ENCODE assay signal across 16 cellular contexts in genomic region chr1:197130677-197131304, GRCh38. TPM values are rescaled to one million over a fixed set of nuclear protein-coding genes. Genes with fewer than 3 reads are reported as not detected.
DNase-seq lines count a peak whose midpoint lies in the region; ATAC-seq and TF ChIP-seq lines count a peak whose summit lies in the region.
"Had no signal": no experiment of that assay in that cellular context is flagged by ENCODE, and none has a peak within 500 bp of the region (broad histone marks: within the 10 kb centered on the region; RNA-seq: fewer than 3 reads in every experiment).

No MANE protein-coding gene starts in this region.

- no peak overlapping the region for H3K4me3 Mint-ChIP-seq in type B pancreatic cell
- no peak overlapping the region for H3K4me3 Mint-ChIP-seq in activated CD8-positive, alpha-beta T cell treated with anti-CD3 and anti-CD28 coated beads for 36 hours
- H3K4me3 Mint-ChIP-seq: activated naive CD4-positive, alpha-beta T cell treated with anti-CD3 and anti-CD28 coated beads, Interleukin-2, amount 10 ng/mL, durations not matched to agents 7 days and 5 days; nephron progenitor cell had no signal

- H3K36me3 Mint-ChIP-seq in type B pancreatic cell, result peaks cover 16% of the 10 kb centered on the region
- H3K36me3 Mint-ChIP-seq in activated CD8-positive, alpha-beta T cell treated with anti-CD3 and anti-CD28 coated beads for 36 hours (ENCODE audit: low read depth), result peaks cover 26% of the 10 kb centered on the region

- H3K27me3 Mint-ChIP-seq in type B pancreatic cell, result no peaks in the 10 kb centered on the region
- H3K27me3 Mint-ChIP-seq in activated CD8-positive, alpha-beta T cell treated with anti-CD3 and anti-CD28 coated beads for 36 hours, result no peaks in the 10 kb centered on the region
- H3K27me3 Mint-ChIP-seq: activated naive CD4-positive, alpha-beta T cell treated with anti-CD3 and anti-CD28 coated beads, Interleukin-2, amount 10 ng/mL, durations not matched to agents 7 days and 5 days had no signal

- POLR2A ChIA-PET in activated CD8-positive, alpha-beta T cell treated with anti-CD3 and anti-CD28 coated beads for 36 hours (lab: Charles Lee), result no interaction called here

- peak overlapping the region; percentile 62 for H3K27ac Mint-ChIP-seq in type B pancreatic cell
- no peak overlapping the region for H3K27ac Mint-ChIP-seq in activated CD8-positive, alpha-beta T cell treated with anti-CD3 and anti-CD28 coated beads for 36 hours
- H3K27ac Mint-ChIP-seq: activated naive CD4-positive, alpha-beta T cell treated with anti-CD3 and anti-CD28 coated beads, Interleukin-2, amount 10 ng/mL, durations not matched to agents 7 days and 5 days; nephron progenitor cell had no signal

- H3K9me3 Mint-ChIP-seq in type B pancreatic cell, result no peaks in the 10 kb centered on the region
- H3K9me3 Mint-ChIP-seq in activated CD8-positive, alpha-beta T cell treated with anti-CD3 and anti-CD28 coated beads for 36 hours, result no peaks in the 10 kb centered on the region
- H3K9me3 Mint-ChIP-seq: activated naive CD4-positive, alpha-beta T cell treated with anti-CD3 and anti-CD28 coated beads, Interleukin-2, amount 10 ng/mL, durations not matched to agents 7 days and 5 days; nephron progenitor cell had no signal

- ATAC-seq in GM21528 (IDR thresholded peaks at IDR 0.05; ENCODE audit: low FRiP score, unreplicated experiment), result no peak
- no peak for ATAC-seq in activated CD8-positive, alpha-beta T cell treated with anti-CD3 and anti-CD28 coated beads for 36 hours

- DNase-seq in HCEC 1CT (peak; percentile 58), amniotic epithelial cell (ENCODE audit: low read depth) (peak; percentile 74), hepatic stellate cell (ENCODE audit: low spot score) (peak; percentile 11), type B pancreatic cell (ENCODE audit: extremely low spot score, unreplicated experiment) (no peak), SHP77 (lab: John Stamatoyannopoulos, UW) (no peak)
- DNase-seq in activated CD8-positive, alpha-beta T cell treated with anti-CD3 and anti-CD28 coated beads for 36 hours, result no peak
- DNase-seq: activated CD8-positive, alpha-beta memory T cell treated with anti-CD3 and anti-CD28 coated beads for 24 hours; activated naive CD4-positive, alpha-beta T cell treated with anti-CD3 and anti-CD28 coated beads, Interleukin-2, amount 10 ng/mL, durations not matched to agents 7 days and 5 days; Caco-2; left ventricle myocardium inferior; NCI-H187; NCI-H82; SIG-M5; spleen had no signal

- CTCF ChIA-PET in activated CD8-positive, alpha-beta T cell treated with anti-CD3 and anti-CD28 coated beads for 36 hours (lab: Charles Lee), result no interaction called here

- TF ChIP-seq CTCF in type B pancreatic cell (conservative IDR thresholded peaks at IDR 0.05), result peak; percentile 17
- TF ChIP-seq CTCF in activated CD8-positive, alpha-beta T cell treated with anti-CD3 and anti-CD28 coated beads for 36 hours (IDR thresholded peaks at IDR 0.05), result no peak

- H3K4me1 Mint-ChIP-seq in type B pancreatic cell (ENCODE audit: unreplicated experiment), result peaks cover 3% of the 10 kb centered on the region
- H3K4me1 Mint-ChIP-seq in activated CD8-positive, alpha-beta T cell treated with anti-CD3 and anti-CD28 coated beads for 36 hours (ENCODE audit: low read depth), result no peaks in the 10 kb centered on the region

- intact Hi-C loops in activated CD8-positive, alpha-beta T cell treated with anti-CD3 and anti-CD28 coated beads for 36 hours (cut with micrococcal nuclease), result no loop called here

RNA-seq across cellular contexts. Expression of gene ASPM, which starts 15.7 kb away (rescaled TPM):
- 13.0 and 38.6 TPM in 2 replicates for total RNA-seq in type B pancreatic cell (ENCODE audit: low replicate concordance)
- total RNA-seq in activated CD8-positive, alpha-beta T cell treated with anti-CD3 and anti-CD28 coated beads for 36 hours, result 10 to 100 TPM; 37.1 to 37.3 TPM

Comparison
In these comparisons a context has a peak if more than half of its experiments do, and no peak if none do; other contexts are left out.
1. DNase-seq: peak in HCEC 1CT (single experiment), amniotic epithelial cell (single experiment) and hepatic stellate cell (single experiment); none in type B pancreatic cell (single experiment), SHP77 (0 of 2) and activated CD8-positive, alpha-beta T cell treated with anti-CD3 and anti-CD28 coated beads for 36 hours (single experiment).